1 cellular context compared by ENCODE assay signal in genomic region chr5:172741206-172741582, GRCh38.
TF ChIP-seq lines count a peak whose summit lies in the region.

No MANE protein-coding gene starts in this region.

TF ChIP-seq in WTC11, 78 proteins besides CTCF, POLR2A, EP300 and RAD21 (continued from another document):
- TF ChIP-seq PRDM15 (CRISPR knock-in tag; IDR thresholded peaks at IDR 0.05) = no peak
- no peak for TF ChIP-seq RELA (CRISPR knock-in tag; IDR thresholded peaks at IDR 0.05; ENCODE audit: borderline replicate concordance)
- TF ChIP-seq, protein P1, sequence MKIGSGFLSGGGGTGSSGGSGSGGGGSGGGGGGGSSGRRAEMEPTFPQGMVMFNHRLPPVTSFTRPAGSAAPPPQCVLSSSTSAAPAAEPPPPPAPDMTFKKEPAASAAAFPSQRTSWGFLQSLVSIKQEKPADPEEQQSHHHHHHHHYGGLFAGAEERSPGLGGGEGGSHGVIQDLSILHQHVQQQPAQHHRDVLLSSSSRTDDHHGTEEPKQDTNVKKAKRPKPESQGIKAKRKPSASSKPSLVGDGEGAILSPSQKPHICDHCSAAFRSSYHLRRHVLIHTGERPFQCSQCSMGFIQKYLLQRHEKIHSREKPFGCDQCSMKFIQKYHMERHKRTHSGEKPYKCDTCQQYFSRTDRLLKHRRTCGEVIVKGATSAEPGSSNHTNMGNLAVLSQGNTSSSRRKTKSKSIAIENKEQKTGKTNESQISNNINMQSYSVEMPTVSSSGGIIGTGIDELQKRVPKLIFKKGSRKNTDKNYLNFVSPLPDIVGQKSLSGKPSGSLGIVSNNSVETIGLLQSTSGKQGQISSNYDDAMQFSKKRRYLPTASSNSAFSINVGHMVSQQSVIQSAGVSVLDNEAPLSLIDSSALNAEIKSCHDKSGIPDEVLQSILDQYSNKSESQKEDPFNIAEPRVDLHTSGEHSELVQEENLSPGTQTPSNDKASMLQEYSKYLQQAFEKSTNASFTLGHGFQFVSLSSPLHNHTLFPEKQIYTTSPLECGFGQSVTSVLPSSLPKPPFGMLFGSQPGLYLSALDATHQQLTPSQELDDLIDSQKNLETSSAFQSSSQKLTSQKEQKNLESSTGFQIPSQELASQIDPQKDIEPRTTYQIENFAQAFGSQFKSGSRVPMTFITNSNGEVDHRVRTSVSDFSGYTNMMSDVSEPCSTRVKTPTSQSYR (CRISPR knock-in tag; IDR thresholded peaks at IDR 0.05) = no peak
- TF ChIP-seq GRHL2 (CRISPR knock-in tag; IDR thresholded peaks at IDR 0.05; ENCODE audit: insufficient replicate concordance, severe bottlenecking) = no peak
- no peak for TF ChIP-seq ATF6 (CRISPR knock-in tag; IDR thresholded peaks at IDR 0.05)
- TF ChIP-seq, protein P2, sequence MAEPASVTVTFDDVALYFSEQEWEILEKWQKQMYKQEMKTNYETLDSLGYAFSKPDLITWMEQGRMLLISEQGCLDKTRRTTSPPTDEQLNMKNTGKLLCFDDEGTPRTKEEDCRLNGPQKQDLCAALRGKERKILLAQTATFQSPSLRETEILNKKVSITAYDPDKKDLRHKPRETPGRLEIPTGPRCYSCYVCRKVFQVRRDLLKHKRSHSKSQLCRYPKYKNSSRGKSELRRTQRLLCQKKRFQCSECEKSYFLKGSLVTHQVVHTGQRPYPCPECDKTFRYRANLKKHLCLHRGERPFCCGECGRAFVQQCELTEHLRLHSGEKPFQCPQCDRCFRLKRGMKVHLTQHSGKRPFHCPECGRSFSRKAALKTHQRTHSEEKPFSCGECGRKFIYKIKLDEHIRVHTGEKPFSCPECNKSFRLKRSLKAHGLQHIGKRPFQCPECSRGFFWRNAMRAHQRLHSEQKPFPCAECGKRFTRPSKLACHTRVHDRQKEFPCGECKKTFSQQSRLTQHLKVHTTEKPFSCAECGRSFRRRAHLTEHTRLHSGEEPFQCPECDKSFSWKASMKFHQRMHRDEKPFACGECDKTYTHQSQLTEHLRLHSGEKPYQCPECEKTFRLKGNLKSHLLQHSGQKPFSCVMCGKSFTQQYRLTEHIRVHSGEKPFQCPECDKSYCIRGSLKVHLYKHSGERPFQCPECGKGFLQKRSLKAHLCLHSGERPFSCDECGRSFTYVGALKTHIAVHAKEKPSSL (CRISPR knock-in tag; conservative IDR thresholded peaks at IDR 0.05) = no peak
